In genomic region chr5:172274951-172275753, GRCh38 we compare ENCODE assay signal across 8 cellular contexts. TPM values are rescaled to one million over a fixed set of nuclear protein-coding genes. Genes with fewer than 3 reads are reported as not detected.
DNase-seq lines count a peak whose midpoint lies in the region; ATAC-seq, FAIRE-seq and TF ChIP-seq lines count a peak whose summit lies in the region.

No MANE protein-coding gene starts in this region.

- no peak overlapping the region for H3K4me3 ChIP-seq in gastroesophageal sphincter
- no peak overlapping the region for H3K4me3 ChIP-seq in heart left ventricle

- TF ChIP-seq CTCF in progenitor cell of endocrine pancreas (IDR thresholded peaks at IDR 0.05; ENCODE audit: unreplicated experiment), result no peak
- TF ChIP-seq CTCF in gastroesophageal sphincter (IDR thresholded peaks at IDR 0.05), result no peak
- TF ChIP-seq CTCF in heart left ventricle (IDR thresholded peaks at IDR 0.05), result no peak

- H3K4me1 ChIP-seq in gastroesophageal sphincter (peaks cover 0 to 14% (median 0%) of the 10 kb centered on the region in 3 donors), heart left ventricle (peaks cover 0 to 22% (median 0%) of the 10 kb centered on the region in 12 donors)

- H3K27ac ChIP-seq in gastroesophageal sphincter (no peak overlapping the region), heart left ventricle (no peak overlapping the region)

- peaks cover 17% of the 10 kb centered on the region for H3K36me3 Mint-ChIP-seq in activated naive CD4-positive, alpha-beta T cell treated with anti-CD3 and anti-CD28 coated beads, Interleukin-2, amount 50 U/mL, for 24 hours
- H3K36me3 Mint-ChIP-seq in progenitor cell of endocrine pancreas (ENCODE audit: insufficient read depth), result peaks cover 30% of the 10 kb centered on the region

- H3K9me3 Mint-ChIP-seq in activated naive CD4-positive, alpha-beta T cell treated with anti-CD3 and anti-CD28 coated beads, Interleukin-2, amount 50 U/mL, for 24 hours, result no peaks in the 10 kb centered on the region
- H3K9me3 Mint-ChIP-seq in progenitor cell of endocrine pancreas (ENCODE audit: low read depth), result no peaks in the 10 kb centered on the region

- H3K4me1 Mint-ChIP-seq in activated naive CD4-positive, alpha-beta T cell treated with anti-CD3 and anti-CD28 coated beads, Interleukin-2, amount 50 U/mL, for 24 hours, result peaks cover 61% of the 10 kb centered on the region
- peaks cover 24% of the 10 kb centered on the region for H3K4me1 Mint-ChIP-seq in progenitor cell of endocrine pancreas (ENCODE audit: low read depth)

- H3K9me3 ChIP-seq in gastroesophageal sphincter, result no peaks in the 10 kb centered on the region
- no peaks in the 10 kb centered on the region for H3K9me3 ChIP-seq in heart left ventricle

- in situ Hi-C loops in Caki2 (cut with HindIII; ENCODE audit: low pct_unique_long_range_greater_than_20kb, low sequenced_read_pairs), result loop anchor here (25.0 kb wide), 1 partner anchor 338 kb away; no protein-coding TSS in a partner anchor

- TF ChIP-seq POLR2A in gastroesophageal sphincter (IDR thresholded peaks at IDR 0.05), result no peak
- TF ChIP-seq POLR2A in heart left ventricle (IDR thresholded peaks at IDR 0.05), result no peak

- H3K4me3 Mint-ChIP-seq in activated naive CD4-positive, alpha-beta T cell treated with anti-CD3 and anti-CD28 coated beads, Interleukin-2, amount 50 U/mL, for 24 hours, result peak overlapping the region; percentile 36
- H3K4me3 Mint-ChIP-seq in progenitor cell of endocrine pancreas (ENCODE audit: low read depth), result no peak overlapping the region

- DNase-seq in Caki2 (ENCODE audit: low read depth), result peak; percentile 96
- DNase-seq in RCC 7860 (ENCODE audit: low spot score), result peak; percentile 96
- DNase-seq in progenitor cell of endocrine pancreas (ENCODE audit: low spot score, unreplicated experiment), result no peak
- no peak for DNase-seq in heart left ventricle
- DNase-seq in AML-193 (lab: John Stamatoyannopoulos, UW), result no peak
- DNase-seq in NCI-H1048 (lab: John Stamatoyannopoulos, UW), result no peak

- WGBS in gastroesophageal sphincter (ENCODE audit: low coverage in 1 of 2), 2 donors, result 64 to 77% methylated on average over 3 to 10 of the region's 14 CpGs
- 79 to 81% (median 80%) methylated on average over 14 of the region's 14 CpGs for WGBS in heart left ventricle, 4 donors

- intact Hi-C loops in heart left ventricle (cut with DNase I), result no loop called here

- peak; percentile 97 for FAIRE-seq in RCC 7860 (lab: Jason Lieb, UNC)

- H3K36me3 ChIP-seq in gastroesophageal sphincter, result no peaks in the 10 kb centered on the region
- H3K36me3 ChIP-seq in heart left ventricle, result no peaks in the 10 kb centered on the region

- TF ChIP-seq EP300 in gastroesophageal sphincter (IDR thresholded peaks at IDR 0.05), result no peak

- ATAC-seq in gastroesophageal sphincter (no peak), heart left ventricle (no peak)

- H3K27me3 ChIP-seq in gastroesophageal sphincter, result no peaks in the 10 kb centered on the region
- H3K27me3 ChIP-seq in heart left ventricle, result no peaks in the 10 kb centered on the region

- no peaks in the 10 kb centered on the region for H3K27me3 Mint-ChIP-seq in activated naive CD4-positive, alpha-beta T cell treated with anti-CD3 and anti-CD28 coated beads, Interleukin-2, amount 50 U/mL, for 24 hours
- H3K27me3 Mint-ChIP-seq in progenitor cell of endocrine pancreas, result no peaks in the 10 kb centered on the region

- peak overlapping the region; percentile 57 for H3K27ac Mint-ChIP-seq in activated naive CD4-positive, alpha-beta T cell treated with anti-CD3 and anti-CD28 coated beads, Interleukin-2, amount 50 U/mL, for 24 hours
- peak overlapping the region; percentile 6 for H3K27ac Mint-ChIP-seq in progenitor cell of endocrine pancreas

RNA-seq across cellular contexts. Expression of gene UBTD2, which starts 8.4 kb away (rescaled TPM):
- total RNA-seq in Caki2 (2014; rRNA removed; shearing (Covaris generic); ENCODE audit: low replicate concordance), result 23.6 and 31.8 TPM in 2 replicates
- 69.6 and 72.7 TPM in 2 replicates for total RNA-seq in progenitor cell of endocrine pancreas
- 10 to 100 TPM; 17.3 to 26.6 (median 20.2) TPM for total RNA-seq in gastroesophageal sphincter
- 10 to 100 TPM in 3 of 9 donors, 1 to 10 TPM in 6; 9.1 to 13.3 (median 9.7) TPM for total RNA-seq in heart left ventricle
- 10 to 100 TPM in 1 of 2 donors, 1 to 10 TPM in 1; 5.0 to 11.6 TPM for polyA plus RNA-seq in heart left ventricle

Comparison
In these comparisons a context has a peak if more than half of its experiments do, and no peak if none do; other contexts are left out.
1. DNase-seq: peak in Caki2 (single experiment) and RCC 7860 (single experiment); none in progenitor cell of endocrine pancreas (single experiment), heart left ventricle (0 of 5), AML-193 (0 of 2) and NCI-H1048 (single experiment).